Comparison of ENCODE assay signal across 8 cellular contexts in genomic region chr14:74922752-74923401, GRCh38. TPM values are rescaled to one million over a fixed set of nuclear protein-coding genes. Genes with fewer than 3 reads are reported as not detected.
DNase-seq lines count a peak whose midpoint lies in the region; ATAC-seq and TF ChIP-seq lines count a peak whose summit lies in the region.

A gene with protein sequence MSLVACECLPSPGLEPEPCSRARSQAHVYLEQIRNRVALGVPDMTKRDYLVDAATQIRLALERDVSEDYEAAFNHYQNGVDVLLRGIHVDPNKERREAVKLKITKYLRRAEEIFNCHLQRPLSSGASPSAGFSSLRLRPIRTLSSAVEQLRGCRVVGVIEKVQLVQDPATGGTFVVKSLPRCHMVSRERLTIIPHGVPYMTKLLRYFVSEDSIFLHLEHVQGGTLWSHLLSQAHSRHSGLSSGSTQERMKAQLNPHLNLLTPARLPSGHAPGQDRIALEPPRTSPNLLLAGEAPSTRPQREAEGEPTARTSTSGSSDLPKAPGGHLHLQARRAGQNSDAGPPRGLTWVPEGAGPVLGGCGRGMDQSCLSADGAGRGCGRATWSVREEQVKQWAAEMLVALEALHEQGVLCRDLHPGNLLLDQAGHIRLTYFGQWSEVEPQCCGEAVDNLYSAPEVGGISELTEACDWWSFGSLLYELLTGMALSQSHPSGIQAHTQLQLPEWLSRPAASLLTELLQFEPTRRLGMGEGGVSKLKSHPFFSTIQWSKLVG (minus strand): TSS chr14:74923260. CDS start chr14:74921541, 1,719 bp downstream.

- H3K36me3 Mint-ChIP-seq in T-helper 2 cell treated with Interferon-gamma antibody and Interleukin-4, amounts not matched to agents 5 μg/mL and 100 μg/mL, for 36 hours (ENCODE audit: low read depth) = no peaks in the 10 kb centered on the region

- H3K27me3 ChIP-seq in GM06990 (replicated peaks; ENCODE audit: control insufficient read depth, insufficient read depth, low read length) (no peaks in the 10 kb centered on the region), vagina (no peaks in the 10 kb centered on the region)

- TF ChIP-seq CTCF in GM06990 (IDR thresholded peaks at IDR 0.05; ENCODE audit: insufficient read depth, low read length, poor library complexity, severe bottlenecking) (no peak), astrocyte of the cerebellum (IDR thresholded peaks at IDR 0.05; ENCODE audit: low read depth, low read length, missing control alignments) (no peak), vagina (IDR thresholded peaks at IDR 0.05) (no peak)

- H3K4me1 Mint-ChIP-seq in T-helper 2 cell treated with Interferon-gamma antibody and Interleukin-4, amounts not matched to agents 5 μg/mL and 100 μg/mL, for 36 hours (ENCODE audit: low read depth) = peaks cover 3% of the 10 kb centered on the region

- no peak for TF ChIP-seq POLR2A in vagina (IDR thresholded peaks at IDR 0.05)

- ATAC-seq in HG02678 (IDR thresholded peaks at IDR 0.05; ENCODE audit: unreplicated experiment) = peak; percentile 97

- peaks cover 9% of the 10 kb centered on the region for H3K27me3 Mint-ChIP-seq in T-helper 2 cell treated with Interferon-gamma antibody and Interleukin-4, amounts not matched to agents 5 μg/mL and 100 μg/mL, for 36 hours (ENCODE audit: low read depth)

- peaks cover 18% of the 10 kb centered on the region for H3K4me1 ChIP-seq in vagina

- peak within 1 kb of the TSS; percentile 86 for H3K4me3 ChIP-seq in GM06990 (replicated peaks; ENCODE audit: low read depth, low read length)
- peak within 1 kb of the TSS; percentile 46 for H3K4me3 ChIP-seq in astrocyte of the cerebellum (ENCODE audit: low read depth, low read length)
- peak within 1 kb of the TSS; percentile 50 to 57 for H3K4me3 ChIP-seq in vagina

- in situ Hi-C loops in astrocyte of the cerebellum (cut with HindIII; ENCODE audit: low sequenced_read_pairs) = loop anchor here (25.0 kb wide), 1 partner anchor 164 kb away; no protein-coding TSS in a partner anchor

- intact Hi-C loops in vagina (cut with DNase I) = no loop called here

- no peaks in the 10 kb centered on the region; the same call in 1 of the 2 replicates for H3K36me3 ChIP-seq in GM06990 (ENCODE audit: control insufficient read depth, insufficient read depth, low read length)
- no peaks in the 10 kb centered on the region for H3K36me3 ChIP-seq in vagina

- peak; percentile 85 for DNase-seq in GM06990 (ENCODE audit: extremely low read depth, insufficient read length)
- DNase-seq in NCI-H146 treated with DMSO at 0.1 percent for 48 hours (lab: John Stamatoyannopoulos, UW; ENCODE audit: unreplicated experiment) = peak; percentile 39
- DNase-seq in T-helper 2 cell treated with Interferon-gamma antibody and Interleukin-4, amounts not matched to agents 5 μg/mL and 100 μg/mL, for 36 hours (ENCODE audit: low spot score) = peak; percentile 78
- peak; percentile 33 for DNase-seq in astrocyte of the cerebellum (ENCODE audit: low read depth)
- peak; percentile 98 for DNase-seq in hepatic stellate cell (ENCODE audit: low spot score)
- DNase-seq in putamen (ENCODE audit: low spot score) = peak; percentile 86
- no peak for DNase-seq in vagina (ENCODE audit: extremely low spot score in 2 of 2)

- H3K27ac Mint-ChIP-seq in T-helper 2 cell treated with Interferon-gamma antibody and Interleukin-4, amounts not matched to agents 5 μg/mL and 100 μg/mL, for 36 hours = peak within 1 kb of the TSS; percentile 62

- H3K9me3 Mint-ChIP-seq in T-helper 2 cell treated with Interferon-gamma antibody and Interleukin-4, amounts not matched to agents 5 μg/mL and 100 μg/mL, for 36 hours = no peaks in the 10 kb centered on the region

- H3K4me3 Mint-ChIP-seq in T-helper 2 cell treated with Interferon-gamma antibody and Interleukin-4, amounts not matched to agents 5 μg/mL and 100 μg/mL, for 36 hours = peak within 1 kb of the TSS; percentile 76

- no peak within 1 kb of the TSS for H3K27ac ChIP-seq in vagina

- H3K9me3 ChIP-seq in vagina = no peaks in the 10 kb centered on the region

RNA-seq across cellular contexts. Expression of the gene that starts here (rescaled TPM):
- 2.0 TPM for total RNA-seq in vagina

Comparison
In these comparisons a context has a peak if more than half of its experiments do, and no peak if none do; other contexts are left out.
1. DNase-seq: peak in GM06990 (single experiment), NCI-H146 treated with DMSO at 0.1 percent for 48 hours (single experiment), T-helper 2 cell treated with Interferon-gamma antibody and Interleukin-4, amounts not matched to agents 5 μg/mL and 100 μg/mL, for 36 hours (single experiment), astrocyte of the cerebellum (single experiment), hepatic stellate cell (single experiment) and putamen (single experiment); none in vagina (0 of 2).
2. Peak in every context shown above with its lines, with median percentiles within 50 percentile points of each other: H3K4me3 ChIP-seq.